In genomic region chr14:103819503-103820307, GRCh38 we compare ENCODE assay signal across 8 cellular contexts. TPM values are rescaled to one million over a fixed set of nuclear protein-coding genes. Genes with fewer than 3 reads are reported as not detected.
DNase-seq lines count a peak whose midpoint lies in the region; ATAC-seq and TF ChIP-seq lines count a peak whose summit lies in the region.

No MANE protein-coding gene starts in this region.

- H3K36me3 ChIP-seq in fibroblast of lung (ENCODE audit: control insufficient read depth, insufficient read depth, low read length) (no peaks in the 10 kb centered on the region), ovary (no peaks in the 10 kb centered on the region)

- H3K27me3 ChIP-seq in fibroblast of lung (ENCODE audit: control insufficient read depth, insufficient read depth, low read length) (no peaks in the 10 kb centered on the region), ovary (no peaks in the 10 kb centered on the region)

- no peaks in the 10 kb centered on the region for H3K4me1 ChIP-seq in fibroblast of lung (ENCODE audit: control insufficient read depth, extremely low read depth, insufficient read depth, low read length)
- H3K4me1 ChIP-seq in ovary (ENCODE audit: insufficient read depth): peaks cover 8% of the 10 kb centered on the region

- no peaks in the 10 kb centered on the region for H3K79me2 ChIP-seq in fibroblast of lung (ENCODE audit: control insufficient read depth, insufficient read depth, low read length)

- DNase-seq in NCI-H524 treated with DMSO at 0.1 percent for 48 hours (lab: John Stamatoyannopoulos, UW) (peak; percentile 72), fibroblast of lung (ENCODE audit: low read depth in 2 of 2) (peak in 1 of 2 donors; percentile 15), ovary (peak; percentile 47 to 82 (median 69)), GOT3 (lab: John Stamatoyannopoulos, UW) (no peak), pons (ENCODE audit: low spot score) (no peak), NCI-H146 treated with DMSO at 0.1 percent for 48 hours (lab: John Stamatoyannopoulos, UW; ENCODE audit: unreplicated experiment) (no peak)

- peak overlapping the region; percentile 35 for H3K4me2 ChIP-seq in fibroblast of lung (ENCODE audit: extremely low read depth, insufficient read depth, low read length)

- TF ChIP-seq CTCF in fibroblast of lung (conservative IDR thresholded peaks at IDR 0.05 in 1 of 2, IDR thresholded peaks at IDR 0.05 in 1 of 2; ENCODE audit: low read depth in 1 of 2, low read length in 2 of 2): no peak
- no peak for TF ChIP-seq CTCF in ovary (IDR thresholded peaks at IDR 0.05)

- H3K27ac ChIP-seq in fibroblast of lung (ENCODE audit: insufficient read depth, low read length): no peak overlapping the region
- H3K27ac ChIP-seq in ovary: peak overlapping the region; percentile 22 to 71

- H3K4me3 ChIP-seq in GM08714 (ENCODE audit: low read length) (peak overlapping the region; percentile 47; the same call in 1 of the 2 replicates), fibroblast of lung (replicated peaks in 1 of 4; ENCODE audit: control extremely low read depth in 1 of 4, insufficient read depth in 1 of 4, low read depth in 3 of 4, low read length in 4 of 4) (peak overlapping the region in 1 of 4 experiments; percentile 3), ovary (no peak overlapping the region)

- no peaks in the 10 kb centered on the region for H4K20me1 ChIP-seq in fibroblast of lung (ENCODE audit: control insufficient read depth, extremely low read depth, insufficient read depth, low read length)

- peak overlapping the region; percentile 17 for H2AFZ ChIP-seq in fibroblast of lung (ENCODE audit: low read length)

- TF ChIP-seq EP300 in ovary (IDR thresholded peaks at IDR 0.05): no peak

- no peak for ATAC-seq in HG03025 (IDR thresholded peaks at IDR 0.05; ENCODE audit: low FRiP score, unreplicated experiment)

- intact Hi-C loops in ovary (cut with DNase I): no loop called here

- WGBS in ovary, 3 donors: 3 to 5% (median 5%) methylated on average over 7 of the region's 7 CpGs

- H3K9me3 ChIP-seq in fibroblast of lung (ENCODE audit: control insufficient read depth, insufficient read depth, low read depth, low read length): no peaks in the 10 kb centered on the region
- no peaks in the 10 kb centered on the region for H3K9me3 ChIP-seq in ovary

- no peak overlapping the region for H3K9ac ChIP-seq in fibroblast of lung (ENCODE audit: insufficient read depth, low read length)

- TF ChIP-seq POLR2A in ovary (IDR thresholded peaks at IDR 0.05): no peak

RNA-seq across cellular contexts. Expression of gene PPP1R13B, which starts 27.7 kb away (rescaled TPM):
- total RNA-seq in fibroblast of lung: 1.3 and 2.0 TPM in 2 replicates
- polyA plus RNA-seq in fibroblast of lung: 2.7 and 3.3 TPM in 2 replicates
- polyA plus RNA-seq in fibroblast of lung (2012): 1.8 and 5.1 TPM in 2 replicates
- 5.5 and 20.9 TPM in 2 replicates for polyA minus RNA-seq in fibroblast of lung (ENCODE audit: low replicate concordance)
- total RNA-seq in ovary: 10 to 100 TPM; 15.0 to 64.8 (median 48.7) TPM
- polyA plus RNA-seq in ovary: 10 to 100 TPM; 17.9 to 27.5 TPM

Comparison
In these comparisons a context has a peak if more than half of its experiments do, and no peak if none do; other contexts are left out.
1. DNase-seq: peak in NCI-H524 treated with DMSO at 0.1 percent for 48 hours (single experiment) and ovary (5 of 5); none in GOT3 (single experiment), pons (single experiment) and NCI-H146 treated with DMSO at 0.1 percent for 48 hours (single experiment).